ENCODE assay signal across 8 cellular contexts in the genomic region with DNA sequence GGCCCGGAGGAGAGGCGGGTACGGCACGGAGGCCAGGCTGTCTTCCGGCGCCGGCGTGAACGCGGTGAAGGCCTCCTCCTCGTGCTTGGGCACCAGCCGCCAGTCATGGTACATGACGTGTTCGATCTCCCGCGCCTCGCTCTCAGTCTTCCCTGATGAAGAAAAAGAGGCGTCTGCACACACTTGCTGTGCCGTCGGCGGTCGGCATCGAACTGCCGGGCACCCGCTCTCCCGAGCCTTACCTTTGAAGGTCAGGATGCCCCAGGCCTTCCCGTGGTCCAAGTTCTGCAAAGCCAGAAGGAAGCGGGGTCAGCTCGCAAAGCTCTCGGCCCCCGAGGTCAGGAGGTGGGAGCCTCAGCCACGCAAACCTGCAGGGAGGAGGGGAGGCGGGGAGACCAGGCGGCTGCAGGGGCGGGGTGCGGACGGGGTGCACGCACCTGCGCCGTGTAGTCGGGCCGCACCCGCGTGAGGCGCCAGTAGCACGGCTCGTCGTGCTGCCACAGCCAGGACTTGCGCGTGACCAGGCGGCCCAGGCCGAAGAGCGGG. TPM values are rescaled to one million over a fixed set of nuclear protein-coding genes. Genes with fewer than 3 reads are reported as not detected.
DNase-seq lines count a peak whose midpoint lies in the region; ATAC-seq and TF ChIP-seq lines count a peak whose summit lies in the region.

A gene with protein sequence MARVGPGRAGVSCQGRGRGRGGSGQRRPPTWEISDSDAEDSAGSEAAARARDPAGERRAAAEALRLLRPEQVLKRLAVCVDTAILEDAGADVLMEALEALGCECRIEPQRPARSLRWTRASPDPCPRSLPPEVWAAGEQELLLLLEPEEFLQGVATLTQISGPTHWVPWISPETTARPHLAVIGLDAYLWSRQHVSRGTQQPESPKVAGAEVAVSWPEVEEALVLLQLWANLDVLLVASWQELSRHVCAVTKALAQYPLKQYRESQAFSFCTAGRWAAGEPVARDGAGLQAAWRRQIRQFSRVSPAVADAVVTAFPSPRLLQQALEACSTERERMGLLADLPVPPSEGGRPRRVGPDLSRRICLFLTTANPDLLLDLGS (plus strand): TSS at position 449 of the 546 bp plus-strand sequence. CDS start 418 bp downstream, outside the sequence.

- DNase-seq in Caco-2 (no peak), astrocyte of the hippocampus (ENCODE audit: low read depth, low spot score) (peak; percentile 34), iris pigment epithelial cell (ENCODE audit: low read depth) (peak; percentile 73), cerebellar nuclear complex (lab: John Stamatoyannopoulos, UW) (no peak)
- peak; percentile 78 for DNase-seq in stimulated activated CD4-positive, alpha-beta T cell treated with anti-CD3 and anti-CD28 coated beads, Interleukin-1b, Interleukin-23, amount 100 ng/mL, for 48 hours

- peaks cover 8% of the 10 kb centered on the region for H3K4me1 ChIP-seq in Caco-2

- peak within 1 kb of the TSS; percentile 84 for H3K27ac ChIP-seq in SU-DHL-6 (ENCODE audit: low read depth, low read length)

- H3K4me3 ChIP-seq in Caco-2 (ENCODE audit: low read depth, low read length) (peak within 1 kb of the TSS; percentile 93), SU-DHL-6 (ENCODE audit: insufficient read depth, low read length, poor library complexity, severe bottlenecking) (peak within 1 kb of the TSS; percentile 90)

- H3F3A ChIP-seq in SU-DHL-6 (ENCODE audit: insufficient read depth) = peaks cover 16% of the 10 kb centered on the region; the same call in 1 of the 2 replicates

- peak; percentile 12 for ATAC-seq in HG02623 (IDR thresholded peaks at IDR 0.05; ENCODE audit: unreplicated experiment)
- no peak for ATAC-seq in GM19455 (IDR thresholded peaks at IDR 0.05; ENCODE audit: unreplicated experiment)

- no peaks in the 10 kb centered on the region for H3K27me3 ChIP-seq in Caco-2 (replicated peaks; ENCODE audit: control insufficient read depth, insufficient read depth, low read length)
- no peaks in the 10 kb centered on the region for H3K27me3 ChIP-seq in SU-DHL-6 (ENCODE audit: low read length)

- POLR2A ChIA-PET in Caco-2 (lab: Charles Lee) = interaction anchor here (0.6 to 2.0 kb wide), 3 partner anchors 10 to 127 kb away, joined by 4 to 18 read pairs (median 4); a partner anchor contains a TSS

- H3K27ac Mint-ChIP-seq in Caco-2 (ENCODE audit: unreplicated experiment) = peak within 1 kb of the TSS; percentile 63

- H4K20me1 ChIP-seq in SU-DHL-6 (ENCODE audit: low read depth, low read length) = no peaks in the 10 kb centered on the region

- peak within 1 kb of the TSS; percentile 78 for H3K4me3 Mint-ChIP-seq in Caco-2 (ENCODE audit: unreplicated experiment)

- peak within 1 kb of the TSS; percentile 93 for H3K9ac ChIP-seq in SU-DHL-6 (ENCODE audit: low read length)

- no peaks in the 10 kb centered on the region for H3K9me2 ChIP-seq in SU-DHL-6 (replicated peaks; ENCODE audit: insufficient read depth, low read length)

- no TSS peak for BruUV-seq in Caco-2 (replicated peaks; lab: Mats Ljungman, UMichigan)

- no peaks in the 10 kb centered on the region for H3K9me3 Mint-ChIP-seq in Caco-2 (ENCODE audit: unreplicated experiment)

- peaks cover 79% of the 10 kb centered on the region for H3K36me3 Mint-ChIP-seq in Caco-2 (ENCODE audit: insufficient read depth, unreplicated experiment)

- peak within 1 kb of the TSS; percentile 37 for H2AFZ ChIP-seq in SU-DHL-6 (ENCODE audit: low read depth, low read length, severe bottlenecking)

- TF ChIP-seq CTCF in Caco-2 (IDR thresholded peaks at IDR 0.05; ENCODE audit: insufficient read depth in 1 of 2, low read depth in 1 of 2, low read length in 1 of 2, severe bottlenecking in 1 of 2, unreplicated experiment in 1 of 2) (no peak), SU-DHL-6 (IDR thresholded peaks at IDR 0.05; ENCODE audit: insufficient read depth, low read length, poor library complexity, severe bottlenecking) (no peak)

- intact Hi-C loops in Caco-2 (cut with micrococcal nuclease; ENCODE audit: unreplicated experiment) = no loop called here

- H3K36me3 ChIP-seq in Caco-2 (ENCODE audit: control insufficient read depth, insufficient read depth, low read length) (no peaks in the 10 kb centered on the region), SU-DHL-6 (ENCODE audit: low read length) (no peaks in the 10 kb centered on the region)

- H3K27me3 Mint-ChIP-seq in Caco-2 (ENCODE audit: insufficient read depth, unreplicated experiment) = no peaks in the 10 kb centered on the region

- H3K9me3 ChIP-seq in Caco-2 = no peaks in the 10 kb centered on the region
- no peaks in the 10 kb centered on the region for H3K9me3 ChIP-seq in SU-DHL-6 (ENCODE audit: insufficient read depth, low read length)

- H3K4me1 Mint-ChIP-seq in Caco-2 (ENCODE audit: low read depth, unreplicated experiment) = no peaks in the 10 kb centered on the region

- CTCF ChIA-PET in Caco-2 (lab: Charles Lee) = interaction anchor here (0.7 to 1.6 kb wide), 3 partner anchors 10 to 89 kb away, joined by 3 to 14 read pairs (median 4); a partner anchor contains a TSS

- peaks cover 16% of the 10 kb centered on the region for H3K79me2 ChIP-seq in SU-DHL-6 (ENCODE audit: insufficient read depth, low read length)

- peak within 1 kb of the TSS; percentile 95 for H3K4me2 ChIP-seq in SU-DHL-6 (ENCODE audit: low read depth, low read length, poor library complexity, severe bottlenecking)

RNA-seq across cellular contexts. Expression of the gene that starts here (rescaled TPM):
- 24.1 and 26.7 TPM in 2 replicates for total RNA-seq in Caco-2 (2022)

Comparison
In these comparisons a context has a peak if more than half of its experiments do, and no peak if none do; other contexts are left out.
1. DNase-seq: peak in astrocyte of the hippocampus (single experiment), iris pigment epithelial cell (single experiment) and stimulated activated CD4-positive, alpha-beta T cell treated with anti-CD3 and anti-CD28 coated beads, Interleukin-1b, Interleukin-23, amount 100 ng/mL, for 48 hours (single experiment); none in Caco-2 (0 of 2) and cerebellar nuclear complex (0 of 2).